In genomic region chr20:30813412-30814311, GRCh38 we compare ENCODE assay signal across 7 cellular contexts.
A peak's percentile ranks its signal among the peaks of the same experiment; 100 is the strongest.
DNase-seq lines count a peak whose midpoint lies in the region; ATAC-seq and TF ChIP-seq lines count a peak whose summit lies in the region.
"Not testable (repeated sequence)": the region's sequence is repeated elsewhere in the genome, so short reads cannot be mapped to it uniquely, and the experiment has no call there.

No MANE protein-coding gene starts in this region.

- H3K27ac ChIP-seq in Panc1 (ENCODE audit: low read length); right cardiac atrium (ENCODE audit: low read length); naive thymus-derived CD4-positive, alpha-beta T cell (ENCODE audit: low read depth, low read length); spleen: not testable (repeated sequence)

- not testable (repeated sequence) for H3K4me1 Mint-ChIP-seq in naive thymus-derived CD4-positive, alpha-beta T cell

- ATAC-seq in Panc1 (peak; percentile 48), esophagus mucosa (peak; percentile 63), right cardiac atrium (peak; percentile 51 to 66)
- ATAC-seq in naive thymus-derived CD4-positive, alpha-beta T cell, result peak; percentile 56

- TF ChIP-seq POLR2A in spleen (IDR thresholded peaks at IDR 0.05), result not testable (repeated sequence)

- H3K27me3 Mint-ChIP-seq in naive thymus-derived CD4-positive, alpha-beta T cell, result peaks cover 4 to 16% (median 8%) of the 10 kb centered on the region in 5 donors

- BruUV-seq in Panc1 (replicated peaks; lab: Mats Ljungman, UMichigan), result not testable (repeated sequence)

- H3K27me3 ChIP-seq in Panc1 (ENCODE audit: control insufficient read depth, insufficient read depth, low read length); right cardiac atrium (ENCODE audit: control insufficient read depth, insufficient read depth); naive thymus-derived CD4-positive, alpha-beta T cell (ENCODE audit: control insufficient read depth in 2 of 2, insufficient read depth in 2 of 2, low read length in 2 of 2): not testable (repeated sequence)
- H3K27me3 ChIP-seq in spleen (replicated peaks in 1 of 7), result peaks cover 0 to 48% (median 0%) of the 10 kb centered on the region in 7 donors

- H3K27ac Mint-ChIP-seq in naive thymus-derived CD4-positive, alpha-beta T cell, result not testable (repeated sequence)

- in situ Hi-C loops in GM13976 (cut with MboI; ENCODE audit: low sequenced_read_pairs, unreplicated experiment); Panc1 (cut with HindIII; ENCODE audit: low pct_unique_long_range_greater_than_20kb, low sequenced_read_pairs): not testable (repeated sequence)

- WGBS in right cardiac atrium, result 82% methylated on average over 53 of the region's 53 CpGs
- WGBS in spleen, 5 donors, result 62 to 84% (median 84%) methylated on average over 53 of the region's 53 CpGs

- H3K9me3 ChIP-seq in Panc1 (ENCODE audit: control insufficient read depth, insufficient read depth, low read depth, low read length); right cardiac atrium (ENCODE audit: control insufficient read depth, low read length): not testable (repeated sequence)
- peaks cover 0 to 19% (median 0%) of the 10 kb centered on the region in 3 experiments for H3K9me3 ChIP-seq in naive thymus-derived CD4-positive, alpha-beta T cell (ENCODE audit: control insufficient read depth in 2 of 3, low read length in 3 of 3)
- H3K9me3 ChIP-seq in spleen, result peaks cover 0 to 60% (median 31%) of the 10 kb centered on the region in 8 donors

- intact Hi-C loops in Panc1 (cut with micrococcal nuclease; ENCODE audit: unreplicated experiment); right cardiac atrium (cut with DNase I); naive thymus-derived CD4-positive, alpha-beta T cell (cut with micrococcal nuclease); spleen (cut with DNase I; ENCODE audit: low total_unique reads): not testable (repeated sequence)

- peak overlapping the region in 1 of 10 donors; percentile 8 for H3K4me3 Mint-ChIP-seq in naive thymus-derived CD4-positive, alpha-beta T cell

- H3K36me3 Mint-ChIP-seq in naive thymus-derived CD4-positive, alpha-beta T cell, result peaks cover 0 to 14% (median 7%) of the 10 kb centered on the region in 5 donors

- H3K36me3 ChIP-seq in Panc1 (ENCODE audit: control insufficient read depth, insufficient read depth, low read length); naive thymus-derived CD4-positive, alpha-beta T cell (ENCODE audit: control insufficient read depth in 2 of 3, insufficient read depth in 3 of 3, low read length in 3 of 3); spleen: not testable (repeated sequence)

- H3K4me3 ChIP-seq in Panc1 (ENCODE audit: low read depth in 2 of 2, low read length in 2 of 2); right cardiac atrium (ENCODE audit: low read length); naive thymus-derived CD4-positive, alpha-beta T cell (ENCODE audit: low read length); spleen: not testable (repeated sequence)

- H3K9me3 Mint-ChIP-seq in naive thymus-derived CD4-positive, alpha-beta T cell, result peaks cover 7 to 19% (median 15%) of the 10 kb centered on the region in 11 donors

- not testable (repeated sequence) for TF ChIP-seq CTCF in GM13976 (IDR thresholded peaks at IDR 0.05; ENCODE audit: borderline replicate concordance, control extremely low read depth, extremely low read depth, insufficient read depth, missing control alignments); Panc1 (IDR thresholded peaks at IDR 0.05); spleen (IDR thresholded peaks at IDR 0.05 in 8 of 11, conservative IDR thresholded peaks at IDR 0.05 in 3 of 11)

- DNase-seq in GM13976 (ENCODE audit: low spot score), result peak; percentile 27
- not testable (repeated sequence) for DNase-seq in Panc1 (ENCODE audit: low read depth, low spot score); naive thymus-derived CD4-positive, alpha-beta T cell
- DNase-seq in activated naive CD4-positive, alpha-beta T cell treated with anti-CD3 and anti-CD28 coated beads, Interleukin-2, amount 50 U/mL, for 16 hours, result peak; percentile 25
- peak; percentile 19 to 80 (median 61) for DNase-seq in right cardiac atrium
- peak; percentile 88 for DNase-seq in spleen

- POLR2A ChIA-PET in Panc1 (lab: Charles Lee); naive thymus-derived CD4-positive, alpha-beta T cell (lab: Charles Lee): not testable (repeated sequence)

- CTCF ChIA-PET in Panc1 (lab: Charles Lee); naive thymus-derived CD4-positive, alpha-beta T cell (lab: Charles Lee): not testable (repeated sequence)

- H3K4me1 ChIP-seq in Panc1 (ENCODE audit: control insufficient read depth, insufficient read depth, low read length); right cardiac atrium (ENCODE audit: control insufficient read depth, insufficient read depth, low read length); naive thymus-derived CD4-positive, alpha-beta T cell (ENCODE audit: control insufficient read depth in 2 of 2, insufficient read depth in 2 of 2, low read length in 2 of 2); spleen: not testable (repeated sequence)
